Comparison of ENCODE assay signal across 8 cellular contexts in the genomic region with DNA sequence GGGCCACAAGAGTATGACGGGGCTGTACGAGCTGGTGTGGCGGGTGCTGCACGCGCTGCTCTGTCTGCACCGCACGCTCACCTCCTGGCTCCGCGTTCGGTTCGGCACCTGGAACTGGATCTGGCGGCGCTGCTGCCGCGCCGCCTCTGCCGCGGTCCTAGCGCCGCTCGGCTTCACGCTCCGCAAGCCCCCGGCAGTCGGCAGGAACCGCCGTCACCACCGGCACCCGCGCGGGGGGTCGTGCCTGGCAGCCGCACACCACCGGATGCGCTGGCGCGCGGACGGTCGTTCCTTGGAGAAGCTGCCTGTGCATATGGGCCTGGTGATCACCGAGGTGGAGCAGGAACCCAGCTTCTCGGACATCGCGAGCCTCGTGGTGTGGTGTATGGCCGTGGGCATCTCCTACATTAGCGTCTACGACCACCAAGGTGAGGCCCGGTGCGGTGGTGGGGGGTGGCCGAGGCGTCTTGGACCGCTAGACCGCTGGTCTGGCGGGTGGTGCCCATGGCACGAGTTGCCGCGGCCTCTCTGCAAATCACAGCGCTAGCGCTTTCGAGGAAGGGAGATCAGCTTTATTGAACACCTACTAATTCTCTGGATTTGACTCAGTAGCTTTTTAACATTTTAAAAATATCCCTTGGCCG. TPM values are rescaled to one million over a fixed set of nuclear protein-coding genes. Genes with fewer than 3 reads are reported as not detected.
DNase-seq lines count a peak whose midpoint lies in the region; ATAC-seq, FAIRE-seq and TF ChIP-seq lines count a peak whose summit lies in the region.
"Not testable (repeated sequence)": the region's sequence is repeated elsewhere in the genome, so short reads cannot be mapped to it uniquely, and the experiment has no call there.

No MANE protein-coding gene starts in this region.

- H3K27ac ChIP-seq in ectodermal cell (ENCODE audit: insufficient read depth, low read depth, low read length, poor library complexity, severe bottlenecking): not testable (repeated sequence)
- peak overlapping the region; percentile 63 for H3K27ac ChIP-seq in keratinocyte (ENCODE audit: control insufficient read depth, insufficient read depth, low read length)
- peak overlapping the region; percentile 67 for H3K27ac ChIP-seq in psoas muscle

- H4K20me1 ChIP-seq in keratinocyte (ENCODE audit: control insufficient read depth, extremely low read depth, insufficient read depth, low read length): peaks cover 10% of the 10 kb centered on the region

- not testable (repeated sequence) for H2AFZ ChIP-seq in keratinocyte (ENCODE audit: control insufficient read depth, low read length)

- peak overlapping the region; percentile 83 for H3K9ac ChIP-seq in keratinocyte (ENCODE audit: control insufficient read depth, extremely low read depth, insufficient read depth, low read length)

- FAIRE-seq in keratinocyte (lab: Jason Lieb, UNC): not testable (repeated sequence)

- 0 to 1% methylated on average over 33 to 39 of the region's 62 CpGs for WGBS in ectodermal cell, 2 experiments
- WGBS in psoas muscle, 3 donors: 0 to 1% (median 1%) methylated on average over 34 to 50 of the region's 62 CpGs

- ATAC-seq in GM19023 (IDR thresholded peaks at IDR 0.05; ENCODE audit: unreplicated experiment) (peak; percentile 33), HG02840 (IDR thresholded peaks at IDR 0.05; ENCODE audit: low FRiP score, unreplicated experiment) (peak; percentile 25), psoas muscle (peak; percentile 71 to 85 (median 76))

- H3K79me2 ChIP-seq in keratinocyte (ENCODE audit: control insufficient read depth, insufficient read depth, low read length): peaks cover 52% of the 10 kb centered on the region

- dilution Hi-C loops in keratinocyte (cut with MboI; ENCODE audit: extremely low pct_ligation_motif_present, low sequenced_read_pairs): not testable (repeated sequence)

- intact Hi-C loops in psoas muscle (cut with DNase I): not testable (repeated sequence)

- TF ChIP-seq CTCF in keratinocyte (optimal IDR thresholded peaks at IDR 0.05 in 1 of 3, IDR thresholded peaks at IDR 0.05 in 1 of 3, conservative IDR thresholded peaks at IDR 0.05 in 1 of 3; ENCODE audit: extremely low read depth in 1 of 3, insufficient read depth in 2 of 3, low read length in 3 of 3); psoas muscle (IDR thresholded peaks at IDR 0.05): not testable (repeated sequence)

- H3K36me3 ChIP-seq in MG63 (peaks cover 27% of the 10 kb centered on the region), keratinocyte (ENCODE audit: control insufficient read depth in 2 of 2, extremely low read depth in 1 of 2, insufficient read depth in 2 of 2, low read length in 2 of 2) (peaks cover 3 to 15% of the 10 kb centered on the region in 2 experiments)
- H3K36me3 ChIP-seq in ectodermal cell (ENCODE audit: control insufficient read depth, insufficient read depth, low read length); psoas muscle (ENCODE audit: insufficient read depth in 1 of 2, low read depth in 1 of 2): not testable (repeated sequence)

- H3K4me3 ChIP-seq in MG63 (peak overlapping the region; percentile 97), ectodermal cell (ENCODE audit: insufficient read depth, low read depth, low read length) (peak overlapping the region; percentile 82), keratinocyte (ENCODE audit: control insufficient read depth in 2 of 3, extremely low read depth in 1 of 3, insufficient read depth in 2 of 3, low read depth in 1 of 3, low read length in 3 of 3) (peak overlapping the region; percentile 56 to 83 (median 77)), psoas muscle (peak overlapping the region; percentile 79)

- H3K9me1 ChIP-seq in keratinocyte (ENCODE audit: control insufficient read depth, extremely low read depth, insufficient read depth, low read length): not testable (repeated sequence)

- not testable (repeated sequence) for H3K27me3 ChIP-seq in MG63; ectodermal cell (ENCODE audit: control insufficient read depth, insufficient read depth, low read length, poor library complexity, severe bottlenecking); keratinocyte (ENCODE audit: control insufficient read depth, extremely low read depth, insufficient read depth, low read length); psoas muscle (ENCODE audit: insufficient read depth in 3 of 3, low read length in 2 of 3)

- H3K4me1 ChIP-seq in ectodermal cell (ENCODE audit: control insufficient read depth, insufficient read depth, low read length) (peaks cover 14% of the 10 kb centered on the region), keratinocyte (ENCODE audit: control insufficient read depth, extremely low read depth, insufficient read depth, low read length) (peaks cover 22% of the 10 kb centered on the region), psoas muscle (peaks cover 20% of the 10 kb centered on the region)

- H3K4me2 ChIP-seq in keratinocyte (ENCODE audit: control insufficient read depth, extremely low read depth, insufficient read depth, low read depth, low read length): peak overlapping the region; percentile 59

- peak; percentile 19 for DNase-seq in AG08396 (ENCODE audit: low spot score)
- peak; percentile 14 for DNase-seq in MG63
- DNase-seq in activated CD8-positive, alpha-beta memory T cell treated with anti-CD3 and anti-CD28 coated beads for 24 hours: peak; percentile 69
- not testable (repeated sequence) for DNase-seq in keratinocyte (ENCODE audit: low read depth, low spot score)
- peak in 1 of 2 donors; percentile 59 for DNase-seq in psoas muscle

- H3K9me3 ChIP-seq in MG63; ectodermal cell (ENCODE audit: control insufficient read depth, low read length); keratinocyte (ENCODE audit: control insufficient read depth, low read depth, low read length); psoas muscle: not testable (repeated sequence)

RNA-seq across cellular contexts. Expression of a gene that starts 0.5 kb away (rescaled TPM):
- total RNA-seq in MG63 (2014; rRNA removed; shearing (Covaris generic); ENCODE audit: low replicate concordance): 33.9 and 44.9 TPM in 2 replicates
- polyA plus RNA-seq in ectodermal cell (2013, experiment 1 of 4): 49.7 TPM
- polyA plus RNA-seq in ectodermal cell (2013, experiment 2 of 4): 50.4 TPM
- 42.9 TPM for polyA plus RNA-seq in ectodermal cell (2013, experiment 3 of 4)
- polyA plus RNA-seq in ectodermal cell (2013, experiment 4 of 4): 45.9 TPM
- 14.3 to 29.0 TPM (median 16.5 TPM) in 3 replicates for polyA plus RNA-seq in keratinocyte
- polyA plus RNA-seq in keratinocyte (2011; ENCODE audit: low read depth): 11.2 TPM
- polyA plus RNA-seq in keratinocyte (2011; cell fraction: cytosol; rRNA removed): 17.9 and 32.1 TPM in 2 replicates
- polyA plus RNA-seq in keratinocyte (2011; cell fraction: nucleus; rRNA removed): 14.1 and 20.3 TPM in 2 replicates
- 17.4 and 26.8 TPM in 2 replicates for polyA plus RNA-seq in keratinocyte (2012; ENCODE audit: low replicate concordance)
- polyA minus RNA-seq in keratinocyte: 9.4 to 21.4 TPM (median 9.6 TPM) in 3 replicates
- polyA minus RNA-seq in keratinocyte (2011; cell fraction: cytosol; rRNA and poly(A)+ RNA removed): 13.0 TPM
- polyA minus RNA-seq in keratinocyte (2011; cell fraction: nucleus; rRNA and poly(A)+ RNA removed): 7.6 and 14.7 TPM in 2 replicates
- 10 to 100 TPM in 3 of 4 donors, 1 to 10 TPM in 1; 8.7 to 15.8 (median 14.4) TPM for total RNA-seq in psoas muscle
- polyA plus RNA-seq in psoas muscle: 10 to 100 TPM in 2 of 3 donors, 1 to 10 TPM in 1; 8.4 to 25.4 (median 23.4) TPM

Comparison
In these comparisons a context has a peak if more than half of its experiments do, and no peak if none do; other contexts are left out.
1. ATAC-seq: peak in every context shown above with its lines; median percentile 76 in psoas muscle; 33 in GM19023; 25 in HG02840.